22 cellular contexts compared by ENCODE assay signal in genomic region chr6:29815118-29815750, GRCh38. TPM values are rescaled to one million over a fixed set of nuclear protein-coding genes. Genes with fewer than 3 reads are reported as not detected.
"Had no signal": no experiment of that assay in that cellular context is flagged by ENCODE, and none has a peak within 500 bp of the region (broad histone marks: within the 10 kb centered on the region; RNA-seq: fewer than 3 reads in every experiment).

No MANE protein-coding gene starts in this region.

- H3K36me3 ChIP-seq: MG63 had no signal

- DNase-seq: Karpas-422, KG1, MG63, NCI-H1092 treated with DMSO at 0.1 percent for 48 hours, NCI-H1436, NCI-H187, NCI-H2029, NCI-H2081 treated with DMSO at 0.1 percent for 48 hours, NCI-H2171, NCI-H226, NCI-H446, NCI-H510A, NCI-H524 treated with DMSO at 0.1 percent for 48 hours, NCI-H69, NCI-H774, SHP77, SK-N-SH had no signal

- ATAC-seq: Panc1, PC-3 had no signal

- FAIRE-seq: HTR-8/SVneo had no signal

- H3K9me3 ChIP-seq: MG63, SK-N-SH had no signal

- H3K9me2 ChIP-seq: SK-N-SH had no signal

- H3K4me2 ChIP-seq: SK-N-SH had no signal

- H3K27me3 ChIP-seq: MG63 had no signal

- H3K4me3 ChIP-seq: MG63 had no signal

- H3K9ac ChIP-seq: SK-N-SH had no signal

- H3K27ac ChIP-seq: HL-60, RWPE1 had no signal

RNA-seq across cellular contexts. Expression of gene HLA-G, which starts 12.4 kb away (rescaled TPM):
- total RNA-seq: PC-3 had no signal
- polyA plus RNA-seq: SK-N-SH had no signal
